ENCODE assay signal across 12 cellular contexts in the genomic region with DNA sequence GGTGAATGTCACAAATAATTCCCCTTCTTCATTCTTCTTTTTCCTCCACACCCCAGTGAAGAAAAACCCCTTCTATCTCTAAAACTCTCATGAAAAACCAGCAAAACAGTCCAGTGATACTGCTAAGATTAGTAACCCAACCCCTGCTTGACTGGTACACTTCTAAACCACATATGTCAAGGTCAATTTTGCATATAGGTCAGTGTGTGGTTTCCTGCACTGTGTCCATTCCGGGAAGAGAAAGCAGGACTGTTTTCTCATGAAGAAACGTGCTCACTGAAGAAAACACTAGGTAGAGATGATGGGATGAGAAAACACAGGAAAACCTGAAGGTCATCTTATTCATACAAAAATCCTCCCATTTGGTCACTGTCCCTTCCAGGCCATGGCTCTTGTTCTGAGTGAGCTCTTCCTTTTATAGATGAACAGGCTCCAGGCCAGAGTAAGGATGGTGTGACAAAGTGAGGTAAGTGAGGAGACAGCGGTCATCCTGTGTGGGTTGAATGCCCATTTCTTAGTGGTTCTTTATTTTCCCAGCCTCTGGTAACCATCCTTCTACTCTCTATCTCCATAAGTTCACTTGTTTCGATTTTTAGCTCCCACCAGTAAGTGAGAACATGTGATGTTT.
DNase-seq lines count a peak whose midpoint lies in the region; ATAC-seq, FAIRE-seq and TF ChIP-seq lines count a peak whose summit lies in the region.
"Had no signal": no experiment of that assay in that cellular context is flagged by ENCODE, and none has a peak within 500 bp of the region (broad histone marks: within the 10 kb centered on the region; RNA-seq: fewer than 3 reads in every experiment).

No MANE protein-coding gene starts in this region.

- DNase-seq in GM12892 (ENCODE audit: insufficient read length) (no peak), astrocyte (ENCODE audit: low read depth) (no peak), COLO829 (ENCODE audit: low spot score) (no peak), kidney (no peak)
- DNase-seq in activated CD8-positive, alpha-beta T cell treated with anti-CD3 and anti-CD28 coated beads for 36 hours, result no peak
- DNase-seq in activated effector memory CD4-positive, alpha-beta T cell treated with Interleukin-2 at 50 U/mL for 16 hours, result no peak
- DNase-seq: NCI-H69, T-helper 9 cell had no signal

- H3K9me3 ChIP-seq in astrocyte (ENCODE audit: insufficient read depth, low read depth, low read length), result no peaks in the 10 kb centered on the region
- no peaks in the 10 kb centered on the region for H3K9me3 ChIP-seq in kidney (ENCODE audit: control insufficient read depth in 1 of 2, low read length in 2 of 2)

- no peak overlapping the region for H3K4me2 ChIP-seq in astrocyte (ENCODE audit: low read length)

- H3K27me3 Mint-ChIP-seq in astrocyte (ENCODE audit: low read depth, unreplicated experiment), result no peaks in the 10 kb centered on the region
- no peaks in the 10 kb centered on the region for H3K27me3 Mint-ChIP-seq in activated CD8-positive, alpha-beta T cell treated with anti-CD3 and anti-CD28 coated beads for 36 hours

- no peaks in the 10 kb centered on the region for H3K36me3 Mint-ChIP-seq in astrocyte (ENCODE audit: low read depth, unreplicated experiment)
- no peaks in the 10 kb centered on the region for H3K36me3 Mint-ChIP-seq in activated CD8-positive, alpha-beta T cell treated with anti-CD3 and anti-CD28 coated beads for 36 hours (ENCODE audit: low read depth)

- H3K27ac Mint-ChIP-seq in astrocyte (ENCODE audit: unreplicated experiment), result no peak overlapping the region
- H3K27ac Mint-ChIP-seq in activated CD8-positive, alpha-beta T cell treated with anti-CD3 and anti-CD28 coated beads for 36 hours, result no peak overlapping the region
- H3K27ac Mint-ChIP-seq: mesothelial cell of epicardium had no signal

- intact Hi-C loops in activated CD8-positive, alpha-beta T cell treated with anti-CD3 and anti-CD28 coated beads for 36 hours (cut with micrococcal nuclease), result no loop called here
- intact Hi-C loops in kidney (cut with DNase I), result no loop called here

- H3K27me3 ChIP-seq in astrocyte (ENCODE audit: insufficient read depth, low read length), result no peaks in the 10 kb centered on the region

- peaks cover 2% of the 10 kb centered on the region for H3K4me1 Mint-ChIP-seq in astrocyte (ENCODE audit: low read depth, unreplicated experiment)
- H3K4me1 Mint-ChIP-seq in activated CD8-positive, alpha-beta T cell treated with anti-CD3 and anti-CD28 coated beads for 36 hours (ENCODE audit: low read depth), result peaks cover 28% of the 10 kb centered on the region

- FAIRE-seq in GM12892 (lab: Jason Lieb, UNC), result peak; percentile 33
- FAIRE-seq in astrocyte (lab: Jason Lieb, UNC), result peak; percentile 47
- no peak for FAIRE-seq in kidney (lab: Jason Lieb, UNC)

- H2AFZ ChIP-seq in astrocyte (ENCODE audit: low read depth, low read length), result no peak overlapping the region

- H3K36me3 ChIP-seq in astrocyte (ENCODE audit: insufficient read depth, low read length) (no peaks in the 10 kb centered on the region), kidney (ENCODE audit: control insufficient read depth in 1 of 2, insufficient read depth in 2 of 2, low read length in 2 of 2) (no peaks in the 10 kb centered on the region)

- H3K4me3 ChIP-seq in astrocyte (ENCODE audit: insufficient read depth, low read depth, low read length), result no peak overlapping the region
- no peak overlapping the region for H3K4me3 ChIP-seq in kidney (ENCODE audit: low read length in 2 of 2)

- H3K79me2 ChIP-seq in astrocyte (ENCODE audit: insufficient read depth, low read length), result no peaks in the 10 kb centered on the region

- no peaks in the 10 kb centered on the region for H3K4me1 ChIP-seq in astrocyte (ENCODE audit: insufficient read depth, low read length)
- H3K4me1 ChIP-seq in kidney (ENCODE audit: control insufficient read depth in 1 of 2, insufficient read depth in 1 of 2, low read depth in 1 of 2, low read length in 2 of 2), result no peaks in the 10 kb centered on the region

- H3K27ac ChIP-seq in astrocyte (ENCODE audit: low read depth, low read length) (no peak overlapping the region), kidney (ENCODE audit: low read depth in 2 of 2, low read length in 2 of 2) (no peak overlapping the region)

- H3K9ac ChIP-seq in astrocyte (ENCODE audit: low read length) (no peak overlapping the region), kidney (ENCODE audit: low read length in 2 of 2) (no peak overlapping the region)

- CTCF ChIA-PET in activated CD8-positive, alpha-beta T cell treated with anti-CD3 and anti-CD28 coated beads for 36 hours (lab: Charles Lee), result interaction anchor here (1.0 to 5.5 kb wide), 2 partner anchors 36 to 39 kb away, joined by 3 to 43 read pairs; no protein-coding TSS in a partner anchor

- peaks cover 10% of the 10 kb centered on the region for H3K9me3 Mint-ChIP-seq in astrocyte (ENCODE audit: unreplicated experiment)
- H3K9me3 Mint-ChIP-seq in activated CD8-positive, alpha-beta T cell treated with anti-CD3 and anti-CD28 coated beads for 36 hours, result peaks cover 4% of the 10 kb centered on the region

- H3K4me3 Mint-ChIP-seq in astrocyte (ENCODE audit: unreplicated experiment), result no peak overlapping the region
- H3K4me3 Mint-ChIP-seq in activated CD8-positive, alpha-beta T cell treated with anti-CD3 and anti-CD28 coated beads for 36 hours, result no peak overlapping the region
- H3K4me3 Mint-ChIP-seq: mesothelial cell of epicardium had no signal

- TF ChIP-seq CTCF in astrocyte (IDR thresholded peaks at IDR 0.05; ENCODE audit: insufficient read depth, low read depth, low read length) (no peak), kidney (IDR thresholded peaks at IDR 0.05; ENCODE audit: borderline replicate concordance, extremely low read depth, insufficient read depth) (no peak)
- no peak for TF ChIP-seq CTCF in activated CD8-positive, alpha-beta T cell treated with anti-CD3 and anti-CD28 coated beads for 36 hours (IDR thresholded peaks at IDR 0.05)

- no peak for TF ChIP-seq POLR2A in GM12892 (IDR thresholded peaks at IDR 0.05; ENCODE audit: low read depth, low read length)

- H4K20me1 ChIP-seq in astrocyte (ENCODE audit: insufficient read depth, low read length), result no peaks in the 10 kb centered on the region

- ATAC-seq in GM19467 (IDR thresholded peaks at IDR 0.05; ENCODE audit: unreplicated experiment) (peak; percentile 83), HG03103 (IDR thresholded peaks at IDR 0.05; ENCODE audit: low read depth, unreplicated experiment) (peak; percentile 53)
- no peak for ATAC-seq in activated CD8-positive, alpha-beta T cell treated with anti-CD3 and anti-CD28 coated beads for 36 hours
- ATAC-seq: sciatic nerve had no signal

- POLR2A ChIA-PET in activated CD8-positive, alpha-beta T cell treated with anti-CD3 and anti-CD28 coated beads for 36 hours (lab: Charles Lee), result no interaction called here
